ENCODE assay signal across 21 cellular contexts in the genomic region with DNA sequence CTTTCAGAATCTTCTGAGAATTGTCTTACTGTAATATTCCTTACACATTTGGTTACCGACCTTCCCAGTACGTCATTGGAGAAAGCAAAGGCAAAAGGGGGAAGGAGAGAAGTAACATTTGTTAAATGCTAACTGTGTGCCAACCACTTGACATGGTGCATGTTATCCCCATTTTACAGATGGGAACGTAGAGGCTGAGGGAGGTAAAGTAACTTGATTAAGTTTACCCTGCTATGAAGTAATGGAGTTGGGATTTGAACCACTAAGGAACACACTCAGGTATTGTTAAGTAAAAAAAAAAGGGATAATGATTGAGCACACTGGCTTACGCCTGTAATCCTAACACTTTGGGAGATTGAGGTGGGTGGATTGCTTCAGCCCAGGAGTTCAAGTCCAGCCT.
A peak's percentile ranks its signal among the peaks of the same experiment; 100 is the strongest.
DNase-seq lines count a peak whose midpoint lies in the region; ATAC-seq, FAIRE-seq and TF ChIP-seq lines count a peak whose summit lies in the region.
"Had no signal": no experiment of that assay in that cellular context is flagged by ENCODE, and none has a peak within 500 bp of the region (broad histone marks: within the 10 kb centered on the region; RNA-seq: fewer than 3 reads in every experiment).

No MANE protein-coding gene starts in this region.

- TF ChIP-seq RAD21 in K562 (CRISPR knock-in tag; conservative IDR thresholded peaks at IDR 0.05 in 1 of 2, IDR thresholded peaks at IDR 0.05 in 1 of 2), result no peak

- H3K9me1 ChIP-seq in K562 (ENCODE audit: control insufficient read depth, insufficient read depth, low read length), result no peaks in the 10 kb centered on the region

- BruUV-seq in K562 (replicated peaks; lab: Mats Ljungman, UMichigan), result no TSS peak

- no peak for TF ChIP-seq EP300 in K562 (IDR thresholded peaks at IDR 0.05; ENCODE audit: low read length)
- TF ChIP-seq EP300 in sigmoid colon (IDR thresholded peaks at IDR 0.05), result no peak

- H3K4me2 ChIP-seq in BLaER1 treated with 17β-estradiol and CSF1 and Interleukin-3, amounts not matched to agents 10 nM and 100 nM, result peak overlapping the region in 4 of 11 experiments; percentile 51 to 92 (median 82); a peak in 7 of 22 replicates
- H3K4me2 ChIP-seq in GM23248 (ENCODE audit: unreplicated experiment) (no peak overlapping the region), K562 (ENCODE audit: insufficient read depth, low read length) (no peak overlapping the region)

- no peak overlapping the region for H3K4me3 ChIP-seq in BLaER1 treated with 17β-estradiol and CSF1 and Interleukin-3, amounts not matched to agents 10 nM and 100 nM
- H3K4me3 ChIP-seq in GM23248, result no peak overlapping the region
- H3K4me3 ChIP-seq in K562, result no peak overlapping the region
- no peak overlapping the region for H3K4me3 ChIP-seq in sigmoid colon
- no peak overlapping the region for H3K4me3 ChIP-seq in heart left ventricle

- in situ Hi-C loops in GM23248 (cut with MboI) (loop anchor here (25.0 kb wide), 1 partner anchor 229 kb away; no protein-coding TSS in a partner anchor), K562 (cut with MboI) (no loop called here)

- no peaks in the 10 kb centered on the region for H3K27me3 ChIP-seq in BLaER1 treated with 17β-estradiol and CSF1 and Interleukin-3, amounts not matched to agents 10 nM and 100 nM
- no peaks in the 10 kb centered on the region for H3K27me3 ChIP-seq in GM23248 (replicated peaks; ENCODE audit: insufficient read depth)
- H3K27me3 ChIP-seq in K562 (ENCODE audit: control insufficient read depth in 2 of 2, insufficient read depth in 2 of 2, low read length in 2 of 2), result no peaks in the 10 kb centered on the region
- H3K27me3 ChIP-seq in sigmoid colon, result no peaks in the 10 kb centered on the region
- no peaks in the 10 kb centered on the region for H3K27me3 ChIP-seq in heart left ventricle
- H3K27me3 ChIP-seq: brain microvascular endothelial cell, foreskin keratinocyte had no signal

- CTCF ChIA-PET in K562 (lab: Yijun Ruan, JAX; ENCODE audit: low intra/inter-chr PET ratio), result no interaction called here

- H3F3A ChIP-seq in GM23248 (ENCODE audit: insufficient read depth), result peaks cover 48% of the 10 kb centered on the region

- no peaks in the 10 kb centered on the region for H4K20me1 ChIP-seq in BLaER1 treated with 17β-estradiol and CSF1 and Interleukin-3, amounts not matched to agents 10 nM and 100 nM
- H4K20me1 ChIP-seq in GM23248 (ENCODE audit: insufficient read depth) (no peaks in the 10 kb centered on the region), K562 (replicated peaks; ENCODE audit: control insufficient read depth, insufficient read depth, low read length) (no peaks in the 10 kb centered on the region)

- H3K27ac ChIP-seq in BLaER1 treated with 17β-estradiol and CSF1 and Interleukin-3, amounts not matched to agents 10 nM and 100 nM, result peak overlapping the region in 10 of 11 experiments; percentile 1 to 85 (median 62); a peak in 13 of 22 replicates
- H3K27ac ChIP-seq in GM23248, result peak overlapping the region; percentile 96
- H3K27ac ChIP-seq in K562 (ENCODE audit: extremely low read depth, low read depth, low read length), result no peak overlapping the region
- H3K27ac ChIP-seq in sigmoid colon, result peak overlapping the region; percentile 32 to 70 (median 55)
- H3K27ac ChIP-seq in heart left ventricle, result peak overlapping the region in 3 of 12 donors; percentile 36 to 84 (median 62)
- H3K27ac ChIP-seq: foreskin keratinocyte, parathyroid adenoma had no signal

- no peaks in the 10 kb centered on the region for H3K9me2 ChIP-seq in GM23248 (ENCODE audit: insufficient read depth)

- ATAC-seq in K562 (no peak), heart left ventricle (no peak), GM19035 (IDR thresholded peaks at IDR 0.05; ENCODE audit: unreplicated experiment) (no peak)
- ATAC-seq: foreskin keratinocyte had no signal

- TF ChIP-seq POLR2A in K562 (conservative IDR thresholded peaks at IDR 0.05) (no peak), sigmoid colon (IDR thresholded peaks at IDR 0.05) (no peak), heart left ventricle (IDR thresholded peaks at IDR 0.05) (no peak)

- peaks cover 0 to 46% (median 5%) of the 10 kb centered on the region in 11 experiments; a peak in 11 of 22 replicates for H3K36me3 ChIP-seq in BLaER1 treated with 17β-estradiol and CSF1 and Interleukin-3, amounts not matched to agents 10 nM and 100 nM
- H3K36me3 ChIP-seq in GM23248 (ENCODE audit: low read depth), result peaks cover 6% of the 10 kb centered on the region; the same call in 1 of the 2 replicates
- no peaks in the 10 kb centered on the region for H3K36me3 ChIP-seq in K562 (ENCODE audit: control insufficient read depth, insufficient read depth, low read length)
- H3K36me3 ChIP-seq in sigmoid colon, result no peaks in the 10 kb centered on the region
- H3K36me3 ChIP-seq in heart left ventricle, result no peaks in the 10 kb centered on the region
- H3K36me3 ChIP-seq: brain microvascular endothelial cell had no signal

- TF ChIP-seq CTCF in K562 (IDR thresholded peaks at IDR 0.05 in 2 of 3, conservative IDR thresholded peaks at IDR 0.05 in 1 of 3; ENCODE audit: insufficient read depth in 2 of 3, low read depth in 1 of 3, low read length in 3 of 3) (no peak), sigmoid colon (IDR thresholded peaks at IDR 0.05) (no peak), heart left ventricle (IDR thresholded peaks at IDR 0.05) (no peak)

- H3K9ac ChIP-seq in BLaER1 treated with 17β-estradiol and CSF1 and Interleukin-3, amounts not matched to agents 10 nM and 100 nM, result peak overlapping the region in 3 of 11 experiments; percentile 31 to 64 (median 37); a peak in 4 of 22 replicates
- H3K9ac ChIP-seq in GM23248 (peak overlapping the region; percentile 71; the same call in 1 of the 2 replicates), K562 (ENCODE audit: insufficient read depth in 1 of 2, low read depth in 2 of 2, low read length in 2 of 2) (no peak overlapping the region)
- H3K9ac ChIP-seq: parathyroid adenoma had no signal

- peaks cover 15 to 58% (median 26%) of the 10 kb centered on the region in 11 experiments for H3K9me3 ChIP-seq in BLaER1 treated with 17β-estradiol and CSF1 and Interleukin-3, amounts not matched to agents 10 nM and 100 nM (replicated peaks in 1 of 11)
- H3K9me3 ChIP-seq in GM23248 (ENCODE audit: low read depth), result no peaks in the 10 kb centered on the region
- no peaks in the 10 kb centered on the region for H3K9me3 ChIP-seq in K562 (replicated peaks; ENCODE audit: control insufficient read depth, insufficient read depth, low read depth, low read length)
- no peaks in the 10 kb centered on the region for H3K9me3 ChIP-seq in sigmoid colon
- H3K9me3 ChIP-seq in heart left ventricle, result peaks cover 0 to 9% (median 0%) of the 10 kb centered on the region in 12 donors

- POLR2A ChIA-PET in K562 (lab: Yijun Ruan, JAX), result interaction anchor here (0.6 to 1.3 kb wide), 2 partner anchors 8 to 913 kb away, joined by 3 read pairs; no protein-coding TSS in a partner anchor

- DNase-seq in GM23248 (no peak), K562 (ENCODE audit: extremely low read depth in 1 of 4, low spot score in 3 of 4) (no peak), sigmoid colon (no peak), NCI-H774 (lab: John Stamatoyannopoulos, UW) (no peak), heart left ventricle (no peak)
- DNase-seq: activated CD4-positive, alpha-beta T cell treated with anti-CD3 and anti-CD28 coated beads for 4 hours; activated gamma-delta T cell; activated T-cell treated with anti-CD3 and anti-CD28 coated beads, Interleukin-2, amount 50 U/mL, for 24 hours; brain microvascular endothelial cell; DMS153; effector CD8-positive, alpha-beta T cell; foreskin keratinocyte; KBM-7; NCI-H1417 treated with DMSO at 0.1 percent for 48 hours; NCI-H2081; NCI-H226; NCI-H69; stimulated activated CD4-positive, alpha-beta T cell treated with anti-CD3 and anti-CD28 coated beads, Interleukin-4, amount 100 ng/mL, for 1 hour had no signal

- no peak for FAIRE-seq in K562 (lab: Jason Lieb, UNC)

- intact Hi-C loops in K562 (cut with micrococcal nuclease) (no loop called here), sigmoid colon (cut with DNase I) (no loop called here), heart left ventricle (cut with DNase I) (loop anchor here in 1 of 10 donors (5.0 kb wide), 1 partner anchor 311 kb away; no protein-coding TSS in a partner anchor)

- H3K4me1 ChIP-seq in BLaER1 treated with 17β-estradiol and CSF1 and Interleukin-3, amounts not matched to agents 10 nM and 100 nM, result peaks cover 0 to 76% (median 24%) of the 10 kb centered on the region in 10 experiments; a peak in 14 of 20 replicates
- peaks cover 35% of the 10 kb centered on the region for H3K4me1 ChIP-seq in GM23248 (ENCODE audit: insufficient read depth)
- H3K4me1 ChIP-seq in K562 (replicated peaks in 1 of 2; ENCODE audit: control insufficient read depth in 2 of 2, insufficient read depth in 2 of 2, low read length in 2 of 2), result peaks cover 0 to 15% of the 10 kb centered on the region in 2 experiments; a peak in 2 of 5 replicates
- peaks cover 0 to 29% (median 24%) of the 10 kb centered on the region in 4 donors for H3K4me1 ChIP-seq in sigmoid colon
- peaks cover 0 to 40% (median 0%) of the 10 kb centered on the region in 12 donors for H3K4me1 ChIP-seq in heart left ventricle
- H3K4me1 ChIP-seq: parathyroid adenoma had no signal

- H3K79me2 ChIP-seq in GM23248 (ENCODE audit: insufficient read depth) (peaks cover 84% of the 10 kb centered on the region), K562 (ENCODE audit: control insufficient read depth, insufficient read depth, low read length) (no peaks in the 10 kb centered on the region; the same call in 2 of the 3 replicates)
- H3K79me2 ChIP-seq: parathyroid adenoma had no signal

- no peak overlapping the region for H2AFZ ChIP-seq in GM23248
- no peak overlapping the region for H2AFZ ChIP-seq in K562 (ENCODE audit: low read depth, low read length)
- H2AFZ ChIP-seq: parathyroid adenoma had no signal

- 97 to 98% methylated on average over 4 of the region's 4 CpGs for WGBS in GM23248 (ENCODE audit: low coverage in 1 of 2, low lambda C conversion rate in 2 of 2, missing lambda C conversion rate in 2 of 2), 2 experiments
- 76% methylated on average over 2 of the region's 4 CpGs for WGBS in K562 (ENCODE audit: insufficient coverage, low coverage, missing lambda C conversion rate)
- 94 to 97% methylated on average over 4 of the region's 4 CpGs for WGBS in sigmoid colon, 2 donors
- 92 to 98% (median 96%) methylated on average over 4 of the region's 4 CpGs for WGBS in heart left ventricle, 4 donors

TF ChIP-seq in K562, 482 proteins besides CTCF, POLR2A, EP300 and RAD21 (continues in another document):
- TF ChIP-seq LCOR (CRISPR knock-in tag; IDR thresholded peaks at IDR 0.05), result no peak
- TF ChIP-seq, protein P1, sequence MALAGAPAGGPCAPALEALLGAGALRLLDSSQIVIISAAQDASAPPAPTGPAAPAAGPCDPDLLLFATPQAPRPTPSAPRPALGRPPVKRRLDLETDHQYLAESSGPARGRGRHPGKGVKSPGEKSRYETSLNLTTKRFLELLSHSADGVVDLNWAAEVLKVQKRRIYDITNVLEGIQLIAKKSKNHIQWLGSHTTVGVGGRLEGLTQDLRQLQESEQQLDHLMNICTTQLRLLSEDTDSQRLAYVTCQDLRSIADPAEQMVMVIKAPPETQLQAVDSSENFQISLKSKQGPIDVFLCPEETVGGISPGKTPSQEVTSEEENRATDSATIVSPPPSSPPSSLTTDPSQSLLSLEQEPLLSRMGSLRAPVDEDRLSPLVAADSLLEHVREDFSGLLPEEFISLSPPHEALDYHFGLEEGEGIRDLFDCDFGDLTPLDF (CRISPR knock-in tag; IDR thresholded peaks at IDR 0.05), result no peak
